ENCODE assay signal across 9 cellular contexts in genomic region chr9:63816742-63817621, GRCh38.
DNase-seq lines count a peak whose midpoint lies in the region; ATAC-seq, FAIRE-seq and TF ChIP-seq lines count a peak whose summit lies in the region.
"Had no signal": no experiment of that assay in that cellular context is flagged by ENCODE, and none has a peak within 500 bp of the region (broad histone marks: within the 10 kb centered on the region; RNA-seq: fewer than 3 reads in every experiment).

No MANE protein-coding gene starts in this region.

- CTCF ChIA-PET in activated naive CD4-positive, alpha-beta T cell treated with anti-CD3 and anti-CD28 coated beads, Interleukin-2, amount 10 ng/mL, durations not matched to agents 7 days and 5 days (lab: Charles Lee), result interaction anchor here (2.0 kb wide), 1 partner anchor 1018 kb away, joined by 8 read pairs; no protein-coding TSS in a partner anchor

- peaks cover 40% of the 10 kb centered on the region for H3K27me3 Mint-ChIP-seq in activated naive CD4-positive, alpha-beta T cell treated with anti-CD3 and anti-CD28 coated beads, Interleukin-2, amount 10 ng/mL, durations not matched to agents 7 days and 5 days

- TF ChIP-seq CTCF in D721Med (IDR thresholded peaks at IDR 0.05; ENCODE audit: insufficient read depth, missing control alignments) (no peak), upper lobe of right lung (IDR thresholded peaks at IDR 0.05) (no peak)

- H4K12ac ChIP-seq in trophoblast cell (ENCODE audit: low read depth, low read length), result no peak overlapping the region

- H3K27ac ChIP-seq in trophoblast cell (ENCODE audit: low read depth, low read length), result no peak overlapping the region
- H3K27ac ChIP-seq in upper lobe of right lung, result no peak overlapping the region
- H3K27ac ChIP-seq: SJCRH30 had no signal

- H3K9me3 ChIP-seq in MG63, result no peaks in the 10 kb centered on the region
- H3K9me3 ChIP-seq in trophoblast cell (ENCODE audit: insufficient read depth, low read depth, low read length), result peaks cover 30% of the 10 kb centered on the region
- peaks cover 4% of the 10 kb centered on the region for H3K9me3 ChIP-seq in upper lobe of right lung
- H3K9me3 ChIP-seq: SJCRH30 had no signal

- DNase-seq in D721Med (ENCODE audit: insufficient read length, low spot score), result peak; percentile 75
- DNase-seq in MG63, result peak; percentile 61
- DNase-seq in activated naive CD4-positive, alpha-beta T cell treated with anti-CD3 and anti-CD28 coated beads, Interleukin-2, amount 10 ng/mL, durations not matched to agents 7 days and 5 days, result peak; percentile 76
- DNase-seq in head of caudate nucleus, result peak; percentile 86 to 98 (median 94)
- peak; percentile 64 to 85 for DNase-seq in trophoblast cell
- peak; percentile 94 for DNase-seq in upper lobe of right lung
- no peak for DNase-seq in DMS53 (lab: John Stamatoyannopoulos, UW)

- H2BK5ac ChIP-seq in trophoblast cell (ENCODE audit: low read depth, low read length, poor library complexity), result no peak overlapping the region

- H3K4me3 Mint-ChIP-seq in activated naive CD4-positive, alpha-beta T cell treated with anti-CD3 and anti-CD28 coated beads, Interleukin-2, amount 10 ng/mL, durations not matched to agents 7 days and 5 days, result peak overlapping the region; percentile 65

- no peaks in the 10 kb centered on the region for H3K27me3 ChIP-seq in MG63
- H3K27me3 ChIP-seq in trophoblast cell (ENCODE audit: insufficient read depth, low read length), result peaks cover 10% of the 10 kb centered on the region
- peaks cover 7% of the 10 kb centered on the region for H3K27me3 ChIP-seq in upper lobe of right lung
- H3K27me3 ChIP-seq: SJCRH30 had no signal

- no peak overlapping the region for H2BK120ac ChIP-seq in trophoblast cell (ENCODE audit: insufficient read depth, low read length, poor library complexity)

- no peak overlapping the region for H2BK12ac ChIP-seq in trophoblast cell (ENCODE audit: low read length)

- H4K91ac ChIP-seq in trophoblast cell (ENCODE audit: low read depth, low read length), result no peak overlapping the region

- no peak overlapping the region for H3K23ac ChIP-seq in trophoblast cell (ENCODE audit: low read length)

- intact Hi-C loops in head of caudate nucleus (cut with DNase I), result no loop called here
- intact Hi-C loops in upper lobe of right lung (cut with DNase I), result no loop called here

- peaks cover 0 to 2% of the 10 kb centered on the region in 2 experiments for H3K4me1 ChIP-seq in trophoblast cell (ENCODE audit: control insufficient read depth in 1 of 2, insufficient read depth in 2 of 2, low read length in 2 of 2)
- H3K4me1 ChIP-seq in upper lobe of right lung, result no peaks in the 10 kb centered on the region
- H3K4me1 ChIP-seq: SJCRH30 had no signal

- no peak overlapping the region for H2AFZ ChIP-seq in trophoblast cell (ENCODE audit: insufficient read depth, low read length, poor library complexity)

- H2AK5ac ChIP-seq in trophoblast cell (ENCODE audit: low read length), result no peak overlapping the region

- H3K4me3 ChIP-seq in MG63 (no peak overlapping the region), trophoblast cell (ENCODE audit: low read depth, low read length) (peak overlapping the region; percentile 5), upper lobe of right lung (peak overlapping the region; percentile 32)
- H3K4me3 ChIP-seq: SJCRH30 had no signal

- H3K36me3 ChIP-seq in MG63, result no peaks in the 10 kb centered on the region
- H3K36me3 ChIP-seq in trophoblast cell (ENCODE audit: control insufficient read depth in 1 of 2, insufficient read depth in 2 of 2, low read length in 2 of 2), result no peaks in the 10 kb centered on the region
- no peaks in the 10 kb centered on the region for H3K36me3 ChIP-seq in upper lobe of right lung
- H3K36me3 ChIP-seq: SJCRH30 had no signal

- no peaks in the 10 kb centered on the region for H3K79me1 ChIP-seq in trophoblast cell (ENCODE audit: low read length)

- no peak overlapping the region for H3K4ac ChIP-seq in trophoblast cell (ENCODE audit: low read depth, low read length)

- H3K9me3 Mint-ChIP-seq in activated naive CD4-positive, alpha-beta T cell treated with anti-CD3 and anti-CD28 coated beads, Interleukin-2, amount 10 ng/mL, durations not matched to agents 7 days and 5 days, result peaks cover 31% of the 10 kb centered on the region

- no peak overlapping the region for H3K9ac ChIP-seq in trophoblast cell (ENCODE audit: low read length)

- no peaks in the 10 kb centered on the region for H3K79me2 ChIP-seq in trophoblast cell (ENCODE audit: control insufficient read depth, insufficient read depth, low read length, poor library complexity)

- no peak overlapping the region for H3K18ac ChIP-seq in trophoblast cell (ENCODE audit: low read length)

- H3K14ac ChIP-seq in trophoblast cell (ENCODE audit: low read length), result no peak overlapping the region

- no peak for FAIRE-seq in D721Med (lab: Jason Lieb, UNC)

- ATAC-seq in GM21723 (IDR thresholded peaks at IDR 0.05; ENCODE audit: unreplicated experiment) (peak; percentile 79), upper lobe of right lung (peak; percentile 91)

- H3K4me1 Mint-ChIP-seq in activated naive CD4-positive, alpha-beta T cell treated with anti-CD3 and anti-CD28 coated beads, Interleukin-2, amount 10 ng/mL, durations not matched to agents 7 days and 5 days, result peaks cover 17% of the 10 kb centered on the region

- H3K36me3 Mint-ChIP-seq in activated naive CD4-positive, alpha-beta T cell treated with anti-CD3 and anti-CD28 coated beads, Interleukin-2, amount 10 ng/mL, durations not matched to agents 7 days and 5 days, result peaks cover 6% of the 10 kb centered on the region

- no CpG with 5 or more reads among the region's 36 CpGs for WGBS in trophoblast cell (ENCODE audit: extremely low coverage, insufficient coverage, insufficient read length)

- peak overlapping the region; percentile 2 for H3K27ac Mint-ChIP-seq in activated naive CD4-positive, alpha-beta T cell treated with anti-CD3 and anti-CD28 coated beads, Interleukin-2, amount 10 ng/mL, durations not matched to agents 7 days and 5 days

- peak overlapping the region; percentile 13 for H3K4me2 ChIP-seq in trophoblast cell (ENCODE audit: low read length)

- no peak overlapping the region for H4K8ac ChIP-seq in trophoblast cell (ENCODE audit: low read depth, low read length)
